ENCODE assay signal across 8 cellular contexts in genomic region chr16:2267505-2267912, GRCh38. TPM values are rescaled to one million over a fixed set of nuclear protein-coding genes. Genes with fewer than 3 reads are reported as not detected.
A peak's percentile ranks its signal among the peaks of the same experiment; 100 is the strongest.
DNase-seq lines count a peak whose midpoint lies in the region; ATAC-seq, FAIRE-seq and TF ChIP-seq lines count a peak whose summit lies in the region.
"Not testable (repeated sequence)": the region's sequence is repeated elsewhere in the genome, so short reads cannot be mapped to it uniquely, and the experiment has no call there.

No MANE protein-coding gene starts in this region.

- peaks cover 17% of the 10 kb centered on the region for H3K4me1 ChIP-seq in astrocyte (ENCODE audit: insufficient read depth, low read length)
- H3K4me1 ChIP-seq in heart right ventricle, result peaks cover 7 to 46% (median 40%) of the 10 kb centered on the region in 9 donors
- peaks cover 13% of the 10 kb centered on the region for H3K4me1 ChIP-seq in neural progenitor cell
- H3K4me1 ChIP-seq in uterus, result peaks cover 6 to 22% of the 10 kb centered on the region in 2 donors

- TF ChIP-seq CTCF in astrocyte (IDR thresholded peaks at IDR 0.05; ENCODE audit: insufficient read depth, low read depth, low read length); heart right ventricle (IDR thresholded peaks at IDR 0.05); neural progenitor cell (IDR thresholded peaks at IDR 0.05); uterus (IDR thresholded peaks at IDR 0.05): not testable (repeated sequence)

- H3K36me3 ChIP-seq in SK-N-MC (ENCODE audit: insufficient read depth, low read length), result peaks cover 40% of the 10 kb centered on the region
- peaks cover 16% of the 10 kb centered on the region for H3K36me3 ChIP-seq in astrocyte (ENCODE audit: insufficient read depth, low read length)
- peaks cover 0 to 37% (median 12%) of the 10 kb centered on the region in 9 donors for H3K36me3 ChIP-seq in heart right ventricle
- H3K36me3 ChIP-seq in neural progenitor cell, uterus: not testable (repeated sequence)

- H3K36me3 Mint-ChIP-seq in astrocyte (ENCODE audit: low read depth, unreplicated experiment), result not testable (repeated sequence)
- peaks cover 14% of the 10 kb centered on the region for H3K36me3 Mint-ChIP-seq in neural progenitor cell

- intact Hi-C loops in heart right ventricle (cut with DNase I), result loop anchor here in 1 of 10 donors (5.0 kb wide), 1 partner anchor 160 kb away; the partner anchor contains the start of gene CCNF
- intact Hi-C loops in uterus (cut with DNase I; ENCODE audit: low total_unique reads), result not testable (repeated sequence)

- H3K27me3 Mint-ChIP-seq in astrocyte (ENCODE audit: low read depth, unreplicated experiment); neural progenitor cell (ENCODE audit: insufficient read depth, low read depth): not testable (repeated sequence)

- H3K27me3 ChIP-seq in astrocyte (ENCODE audit: insufficient read depth, low read length); heart right ventricle; neural progenitor cell; uterus: not testable (repeated sequence)

- FAIRE-seq in GM18507 (lab: Jason Lieb, UNC); astrocyte (lab: Jason Lieb, UNC): not testable (repeated sequence)

- DNase-seq in GM18507 (ENCODE audit: extremely low spot score, insufficient read length, low read depth) (peak; percentile 38), H4 (ENCODE audit: low spot score) (peak; percentile 36)
- DNase-seq in SK-N-MC (ENCODE audit: low read depth, low spot score); astrocyte (ENCODE audit: low read depth); heart right ventricle; neural progenitor cell (ENCODE audit: low spot score); uterus: not testable (repeated sequence)

- H3K27ac Mint-ChIP-seq in astrocyte (ENCODE audit: unreplicated experiment) (peak overlapping the region; percentile 93), neural progenitor cell (peak overlapping the region; percentile 50)

- H3K79me2 ChIP-seq in astrocyte (ENCODE audit: insufficient read depth, low read length) (peaks cover 78% of the 10 kb centered on the region), neural progenitor cell (ENCODE audit: low read depth) (peaks cover 73% of the 10 kb centered on the region)

- H3K9me3 Mint-ChIP-seq in astrocyte (ENCODE audit: unreplicated experiment); neural progenitor cell: not testable (repeated sequence)

- H3K27ac ChIP-seq in SK-N-MC, result peak overlapping the region; percentile 91
- H3K27ac ChIP-seq in astrocyte (ENCODE audit: low read depth, low read length), result peak overlapping the region; percentile 94
- peak overlapping the region; percentile 80 to 100 (median 98) for H3K27ac ChIP-seq in heart right ventricle
- H3K27ac ChIP-seq in neural progenitor cell, result peak overlapping the region; percentile 97
- peak overlapping the region; percentile 84 to 97 for H3K27ac ChIP-seq in uterus

- H3K4me3 ChIP-seq in SK-N-MC (peak overlapping the region; percentile 94), astrocyte (ENCODE audit: insufficient read depth, low read depth, low read length) (peak overlapping the region; percentile 77), heart right ventricle (peak overlapping the region; percentile 53 to 97 (median 87)), neural progenitor cell (peak overlapping the region; percentile 86), uterus (peak overlapping the region; percentile 70 to 72)

- WGBS in heart right ventricle, 2 donors, result 0 to 1% methylated on average over 36 to 54 of the region's 54 CpGs

- peaks cover 16% of the 10 kb centered on the region for H3K4me1 Mint-ChIP-seq in astrocyte (ENCODE audit: low read depth, unreplicated experiment)
- H3K4me1 Mint-ChIP-seq in neural progenitor cell, result peaks cover 26% of the 10 kb centered on the region

- peak overlapping the region; percentile 97 for H3K4me3 Mint-ChIP-seq in astrocyte (ENCODE audit: unreplicated experiment)
- H3K4me3 Mint-ChIP-seq in neural progenitor cell, result peak overlapping the region; percentile 96

- H3K4me2 ChIP-seq in astrocyte (ENCODE audit: low read length) (peak overlapping the region; percentile 86), neural progenitor cell (peak overlapping the region; percentile 78)

- ATAC-seq in HG03520 (IDR thresholded peaks at IDR 0.05; ENCODE audit: unreplicated experiment), result peak; percentile 49
- ATAC-seq in heart right ventricle, result peak; percentile 85 to 91 (median 89)

- not testable (repeated sequence) for TF ChIP-seq POLR2A in uterus (IDR thresholded peaks at IDR 0.05)

- H3K9ac ChIP-seq in SK-N-MC (ENCODE audit: insufficient read length) (peak overlapping the region; percentile 97), astrocyte (ENCODE audit: low read length) (peak overlapping the region; percentile 88), neural progenitor cell (peak overlapping the region; percentile 100)

- peak overlapping the region; percentile 99 for H2AFZ ChIP-seq in astrocyte (ENCODE audit: low read depth, low read length)
- H2AFZ ChIP-seq in neural progenitor cell (replicated peaks), result peak overlapping the region; percentile 100

- H3K9me3 ChIP-seq in SK-N-MC (ENCODE audit: low read depth, low read length); astrocyte (ENCODE audit: insufficient read depth, low read depth, low read length); heart right ventricle; neural progenitor cell (ENCODE audit: low read depth); uterus: not testable (repeated sequence)

- H3F3A ChIP-seq in neural progenitor cell (ENCODE audit: low read depth), result peaks cover 14% of the 10 kb centered on the region

- H4K20me1 ChIP-seq in astrocyte (ENCODE audit: insufficient read depth, low read length) (peaks cover 78% of the 10 kb centered on the region), neural progenitor cell (ENCODE audit: low read depth) (peaks cover 64% of the 10 kb centered on the region)

RNA-seq across cellular contexts. Expression of gene RNPS1, which starts 0.4 kb away (rescaled TPM):
- total RNA-seq in H4 (2014; rRNA removed; shearing (Covaris generic)), result 144 and 152 TPM in 2 replicates
- total RNA-seq in astrocyte (193 and 209 TPM in 2 replicates), heart right ventricle (100 to 1,000 TPM; 103 to 128 (median 118) TPM), neural progenitor cell (ENCODE audit: low replicate concordance) (176 and 284 TPM in 2 replicates), uterus (100 to 1,000 TPM in 1 of 4 donors, 10 to 100 TPM in 3; 36.1 to 175 (median 85.5) TPM)
- 100 to 1,000 TPM in 1 of 2 donors, 10 to 100 TPM in 1; 61.7 to 136 TPM for polyA plus RNA-seq in heart right ventricle

RNA-seq across cellular contexts. Expression of gene ECI1, which starts 16.1 kb away (rescaled TPM):
- total RNA-seq in H4 (2014; rRNA removed; shearing (Covaris generic)), result 37.6 and 48.8 TPM in 2 replicates
- total RNA-seq in astrocyte, result 53.4 and 56.4 TPM in 2 replicates
- 100 to 1,000 TPM; 118 to 243 (median 153) TPM for total RNA-seq in heart right ventricle
- polyA plus RNA-seq in heart right ventricle, result 100 to 1,000 TPM; 256 to 491 TPM
- total RNA-seq in neural progenitor cell (ENCODE audit: low replicate concordance), result 39.7 and 85.6 TPM in 2 replicates
- total RNA-seq in uterus, result 10 to 100 TPM in 3 of 4 donors, 1 to 10 TPM in 1; 4.9 to 89.1 (median 40.1) TPM

RNA-seq across cellular contexts. Expression of gene DNASE1L2, which starts 31.3 kb away (rescaled TPM):
- 0.10 TPM in 1 of 2 replicates, not detected in the other for total RNA-seq in H4 (2014; rRNA removed; shearing (Covaris generic))
- total RNA-seq in astrocyte (1.2 and 1.3 TPM in 2 replicates), heart right ventricle (under 1 TPM in 9 of 10 donors, not detected in 1; 0.15 to 0.44 (median 0.30) TPM), neural progenitor cell (ENCODE audit: low replicate concordance) (0.21 and 1.6 TPM in 2 replicates), uterus (1 to 10 TPM in 1 of 4 donors, under 1 TPM in 1, not detected in 2; 0.97 to 1.2 TPM)
- polyA plus RNA-seq in heart right ventricle, result 1 to 10 TPM in 1 of 2 donors, under 1 TPM in 1; 0.49 to 1.2 TPM

RNA-seq across cellular contexts. Expression of gene E4F1, which starts 44.1 kb away (rescaled TPM):
- 8.0 and 9.5 TPM in 2 replicates for total RNA-seq in H4 (2014; rRNA removed; shearing (Covaris generic))
- total RNA-seq in astrocyte (22.5 and 22.8 TPM in 2 replicates), heart right ventricle (10 to 100 TPM in 7 of 10 donors, 1 to 10 TPM in 3; 8.4 to 16.3 (median 10.7) TPM), neural progenitor cell (ENCODE audit: low replicate concordance) (7.4 and 37.7 TPM in 2 replicates), uterus (10 to 100 TPM in 3 of 4 donors, 1 to 10 TPM in 1; 8.2 to 41.8 (median 29.9) TPM)
- 10 to 100 TPM; 22.0 to 34.8 TPM for polyA plus RNA-seq in heart right ventricle

RNA-seq across cellular contexts. Expression of gene PGP, which starts 52.9 kb away (rescaled TPM):
- 20.0 and 24.5 TPM in 2 replicates for total RNA-seq in H4 (2014; rRNA removed; shearing (Covaris generic))
- total RNA-seq in astrocyte, result 19.4 and 21.1 TPM in 2 replicates
- total RNA-seq in heart right ventricle, result 10 to 100 TPM; 21.1 to 48.3 (median 25.7) TPM
- polyA plus RNA-seq in heart right ventricle, result 10 to 100 TPM; 31.3 to 33.1 TPM
- 13.3 and 42.9 TPM in 2 replicates for total RNA-seq in neural progenitor cell (ENCODE audit: low replicate concordance)
- total RNA-seq in uterus, result 10 to 100 TPM in 2 of 4 donors, 1 to 10 TPM in 2; 2.6 to 14.4 (median 10.4) TPM
